Comparison of ENCODE assay signal across 8 cellular contexts in the genomic region with DNA sequence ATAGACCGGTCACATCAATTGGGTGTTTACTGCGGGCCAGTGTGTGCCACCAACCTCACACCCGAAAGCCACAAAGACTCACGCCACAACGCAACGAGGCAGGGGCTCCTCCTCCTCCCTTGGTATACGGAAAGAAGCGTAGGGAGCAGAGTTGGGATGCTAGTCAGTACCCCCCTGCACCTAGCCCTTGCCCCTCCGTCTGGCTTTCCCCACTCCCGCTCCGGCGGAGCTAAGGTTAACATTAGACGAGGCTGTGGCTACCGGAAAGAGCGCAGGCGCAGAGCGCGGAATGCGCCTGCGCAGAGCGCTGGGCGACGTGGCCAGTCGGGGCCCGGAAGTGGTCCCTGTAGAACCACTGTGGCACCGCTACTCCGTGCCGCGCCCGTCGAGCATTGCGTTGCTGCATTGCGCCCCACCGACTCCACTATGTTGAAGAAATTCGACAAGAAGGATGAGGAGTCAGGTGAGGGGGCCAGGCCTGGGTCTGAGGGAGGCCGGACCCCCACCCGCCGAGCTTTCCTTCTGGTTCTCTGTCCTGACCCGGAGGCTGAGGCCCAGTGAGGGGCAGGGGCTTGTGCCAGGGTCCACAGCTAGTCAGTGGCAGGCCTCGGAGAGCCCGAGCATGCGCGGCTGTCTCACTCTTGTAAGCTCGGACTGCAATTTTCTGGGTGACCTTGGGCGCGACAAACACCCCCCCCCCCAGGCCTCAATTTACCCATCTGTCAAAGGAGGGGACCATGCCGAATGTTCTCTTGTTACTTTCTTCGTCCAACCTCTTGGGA. TPM values are rescaled to one million over a fixed set of nuclear protein-coding genes. Genes with fewer than 3 reads are reported as not detected.
DNase-seq lines count a peak whose midpoint lies in the region; ATAC-seq and TF ChIP-seq lines count a peak whose summit lies in the region.

Gene COPG1, plus strand, starts transcription at position 323 of the 782 bp plus-strand sequence. Its CDS starts 104 bp downstream, at position 427.

- in situ Hi-C loops in SK-MEL-5 (cut with HindIII; ENCODE audit: low pct_unique_long_range_greater_than_20kb, low sequenced_read_pairs): no loop called here

- peak; percentile 80 for ATAC-seq in foreskin keratinocyte

- peak within 1 kb of the TSS; percentile 71 for H3K27ac ChIP-seq in foreskin keratinocyte

- H3K4me1 ChIP-seq in foreskin keratinocyte (peaks cover 7% of the 10 kb centered on the region), neuron (ENCODE audit: insufficient read depth, low read length) (peaks cover 15% of the 10 kb centered on the region)

- peak within 1 kb of the TSS; percentile 84 for H2AFZ ChIP-seq in neuron (ENCODE audit: low read depth, low read length)

- H3K4me3 ChIP-seq in HFF-Myc (replicated peaks; ENCODE audit: low read depth, low read length) (peak within 1 kb of the TSS; percentile 96), NB4 (ENCODE audit: low read depth, low read length) (peak within 1 kb of the TSS; percentile 88), neuron (ENCODE audit: low read length) (peak within 1 kb of the TSS; percentile 95)

- H3K36me3 ChIP-seq in neuron (ENCODE audit: insufficient read depth, low read length): peaks cover 25% of the 10 kb centered on the region

- no peaks in the 10 kb centered on the region for H3K9me3 ChIP-seq in neuron (ENCODE audit: low read length)

- H3K27me3 ChIP-seq in foreskin keratinocyte (no peaks in the 10 kb centered on the region), neuron (ENCODE audit: insufficient read depth, low read length) (no peaks in the 10 kb centered on the region)

- peak; percentile 97 for TF ChIP-seq POLR2A in NB4 (IDR thresholded peaks at IDR 0.05; ENCODE audit: extremely low read depth, insufficient read length)

- DNase-seq in GM03348 (ENCODE audit: low spot score) (peak; percentile 98), HFF-Myc (ENCODE audit: extremely low read depth, low read depth) (peak; percentile 58), NB4 (ENCODE audit: low read depth) (peak; percentile 87), SK-MEL-5 (ENCODE audit: low read depth, low spot score) (peak; percentile 90), foreskin keratinocyte (peak; percentile 59 to 76), stromal cell of bone marrow (ENCODE audit: low read depth) (peak; percentile 73)
- peak; percentile 62 to 80 (median 72) for DNase-seq in activated naive CD4-positive, alpha-beta T cell (lab: John Stamatoyannopoulos, UW)

- TF ChIP-seq CTCF in HFF-Myc (IDR thresholded peaks at IDR 0.05; ENCODE audit: low read depth, low read length, missing control alignments): no peak
- TF ChIP-seq CTCF in NB4 (IDR thresholded peaks at IDR 0.05; ENCODE audit: low read depth, low read length): no peak
- TF ChIP-seq CTCF in foreskin keratinocyte (conservative IDR thresholded peaks at IDR 0.05): no peak

RNA-seq across cellular contexts. Expression of gene COPG1, which starts in this region (rescaled TPM):
- 205 and 216 TPM in 2 replicates for total RNA-seq in SK-MEL-5 (2014; rRNA removed; shearing (Covaris generic))
- polyA plus RNA-seq in SK-MEL-5 (2015; cell fraction: cytosol; rRNA removed): 191 and 228 TPM in 2 replicates
- 207 and 242 TPM in 2 replicates for polyA plus RNA-seq in SK-MEL-5 (2015; cell fraction: nucleus; rRNA removed)
- total RNA-seq in foreskin keratinocyte: 145 and 169 TPM in 2 replicates
- 104 and 117 TPM in 2 replicates for polyA plus RNA-seq in foreskin keratinocyte

Comparison
In these comparisons a context has a peak if more than half of its experiments do, and no peak if none do; other contexts are left out.
1. Peak in every context shown above with its lines: DNase-seq, ATAC-seq, H3K4me3 ChIP-seq and H3K27ac ChIP-seq.